In the genomic region with DNA sequence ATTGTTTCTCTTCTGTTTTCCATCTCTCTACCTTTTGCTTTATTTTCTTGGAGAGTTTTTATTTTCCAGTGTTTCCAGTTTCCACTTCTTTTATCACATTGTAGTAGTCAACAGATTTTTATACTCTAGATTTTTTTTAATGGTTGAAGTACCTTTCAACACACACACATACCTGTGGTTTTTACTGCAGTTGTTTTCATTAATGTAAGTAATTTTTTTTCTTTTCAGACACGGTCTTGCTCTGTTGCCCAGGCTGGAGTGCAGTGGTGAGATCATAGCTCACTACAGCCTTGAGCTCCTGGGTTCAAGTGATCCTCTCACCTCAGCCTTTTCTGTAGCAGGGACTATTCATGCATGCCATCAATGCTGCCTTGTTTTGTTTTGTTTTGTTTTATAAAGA, we compare ENCODE assay signal across 20 cellular contexts.
DNase-seq lines count a peak whose midpoint lies in the region; ATAC-seq and TF ChIP-seq lines count a peak whose summit lies in the region.
"Had no signal": no experiment of that assay in that cellular context is flagged by ENCODE, and none has a peak within 500 bp of the region (broad histone marks: within the 10 kb centered on the region; RNA-seq: fewer than 3 reads in every experiment).

No MANE protein-coding gene starts in this region.

- H3K9me3 ChIP-seq in CD4-positive, alpha-beta memory T cell (ENCODE audit: control insufficient read depth in 1 of 2, low read length in 2 of 2) = no peaks in the 10 kb centered on the region

- no peaks in the 10 kb centered on the region for H3K27me3 ChIP-seq in CD4-positive, alpha-beta memory T cell (ENCODE audit: insufficient read depth, low read length)
- H3K27me3 ChIP-seq: BLaER1 treated with 17β-estradiol and CSF1 and Interleukin-3, amounts not matched to agents 10 nM and 100 nM had no signal

- no peaks in the 10 kb centered on the region; the same call in 1 of the 2 replicates for H3K4me1 Mint-ChIP-seq in WTC11
- H3K4me1 Mint-ChIP-seq in MCF 10A (ENCODE audit: insufficient read depth, unreplicated experiment) = no peaks in the 10 kb centered on the region
- no peaks in the 10 kb centered on the region for H3K4me1 Mint-ChIP-seq in CD4-positive, alpha-beta memory T cell
- H3K4me1 Mint-ChIP-seq: CD8-positive, alpha-beta memory T cell had no signal

- ATAC-seq in WTC11 = no peak
- ATAC-seq: GM12878, HCT116 had no signal

- BruUV-seq in MCF 10A (replicated peaks; lab: Mats Ljungman, UMichigan) = no TSS peak

- POLR2A ChIA-PET in WTC11 (lab: Charles Lee) = no interaction called here
- POLR2A ChIA-PET in MCF 10A (lab: Yijun Ruan, JAX) = interaction anchor here (1.0 kb wide), 1 partner anchor 14 kb away, joined by 3 read pairs; no protein-coding TSS in a partner anchor
- POLR2A ChIA-PET in CD4-positive, alpha-beta memory T cell (lab: Charles Lee; ENCODE audit: partially characterized antibody) = no interaction called here

- no peaks in the 10 kb centered on the region for H3K4me1 ChIP-seq in CD4-positive, alpha-beta memory T cell (ENCODE audit: insufficient read depth, low read length)
- H3K4me1 ChIP-seq: BLaER1 treated with 17β-estradiol and CSF1 and Interleukin-3, amounts not matched to agents 10 nM and 100 nM had no signal

- H3K9me3 Mint-ChIP-seq in WTC11 = no peaks in the 10 kb centered on the region
- peaks cover 7% of the 10 kb centered on the region for H3K9me3 Mint-ChIP-seq in MCF 10A (ENCODE audit: unreplicated experiment)
- H3K9me3 Mint-ChIP-seq in CD4-positive, alpha-beta memory T cell = peaks cover 0 to 49% (median 29%) of the 10 kb centered on the region in 8 donors

- intact Hi-C loops in MCF 10A (cut with micrococcal nuclease) = no loop called here
- intact Hi-C loops in CD4-positive, alpha-beta memory T cell (cut with micrococcal nuclease) = no loop called here

- no peaks in the 10 kb centered on the region for H3K36me3 Mint-ChIP-seq in WTC11
- no peaks in the 10 kb centered on the region for H3K36me3 Mint-ChIP-seq in MCF 10A (ENCODE audit: insufficient read depth, unreplicated experiment)
- no peaks in the 10 kb centered on the region for H3K36me3 Mint-ChIP-seq in CD4-positive, alpha-beta memory T cell
- H3K36me3 Mint-ChIP-seq: CD8-positive, alpha-beta memory T cell had no signal

- H3K27ac ChIP-seq in CD4-positive, alpha-beta memory T cell (ENCODE audit: low read depth, low read length) = no peak overlapping the region
- H3K27ac ChIP-seq: BLaER1 treated with 17β-estradiol and CSF1 and Interleukin-3, amounts not matched to agents 10 nM and 100 nM; HL-60; KMS-11 had no signal

- no peaks in the 10 kb centered on the region for H3K36me3 ChIP-seq in CD4-positive, alpha-beta memory T cell (ENCODE audit: insufficient read depth, low read length)
- H3K36me3 ChIP-seq: BLaER1 treated with 17β-estradiol and CSF1 and Interleukin-3, amounts not matched to agents 10 nM and 100 nM had no signal

- H3K27ac Mint-ChIP-seq in WTC11 (0 out of 2 replicates have a peak overlapping the region, but pooled peaks have one; percentile 19), MCF 10A (ENCODE audit: low read depth, unreplicated experiment) (no peak overlapping the region)
- peak overlapping the region in 1 of 7 donors; percentile 25 for H3K27ac Mint-ChIP-seq in CD4-positive, alpha-beta memory T cell

- no peaks in the 10 kb centered on the region for H3K27me3 Mint-ChIP-seq in WTC11 (ENCODE audit: low read depth)
- no peaks in the 10 kb centered on the region for H3K27me3 Mint-ChIP-seq in MCF 10A (ENCODE audit: insufficient read depth, unreplicated experiment)
- no peaks in the 10 kb centered on the region for H3K27me3 Mint-ChIP-seq in CD4-positive, alpha-beta memory T cell

- TF ChIP-seq CTCF in WTC11 (IDR thresholded peaks at IDR 0.05) (no peak), MCF 10A (IDR thresholded peaks at IDR 0.05; ENCODE audit: unreplicated experiment) (no peak)

- DNase-seq in EL (peak; percentile 7), WTC11 (ENCODE audit: low spot score) (no peak), glomerular visceral epithelial cell (ENCODE audit: extremely low spot score) (peak; percentile 47), renal cortical epithelial cell (ENCODE audit: low read depth) (peak; percentile 49), MCF 10A (ENCODE audit: unreplicated experiment) (no peak), Ammon's horn (ENCODE audit: low spot score) (no peak), NCI-H1417 (lab: John Stamatoyannopoulos, UW) (no peak)
- DNase-seq in CD4-positive, alpha-beta memory T cell = no peak
- DNase-seq: ACHN; AML-193; CD8-positive, alpha-beta memory T cell; COR-L47; GF-D8; GOT3; H7 had no signal

- H3K4me3 ChIP-seq in CD4-positive, alpha-beta memory T cell (ENCODE audit: low read length in 2 of 2) = no peak overlapping the region
- H3K4me3 ChIP-seq: BLaER1 treated with 17β-estradiol and CSF1 and Interleukin-3, amounts not matched to agents 10 nM and 100 nM; GM12878 had no signal

- CTCF ChIA-PET in WTC11 (lab: Charles Lee) (no interaction called here), MCF 10A (lab: Yijun Ruan, JAX) (no interaction called here)
- CTCF ChIA-PET in CD4-positive, alpha-beta memory T cell (lab: Charles Lee; ENCODE audit: partially characterized antibody) = no interaction called here

- no peak overlapping the region for H3K4me3 Mint-ChIP-seq in WTC11
- H3K4me3 Mint-ChIP-seq in MCF 10A (ENCODE audit: unreplicated experiment) = no peak overlapping the region
- no peak overlapping the region for H3K4me3 Mint-ChIP-seq in CD4-positive, alpha-beta memory T cell
- H3K4me3 Mint-ChIP-seq: CD8-positive, alpha-beta memory T cell had no signal

TF ChIP-seq in WTC11, 78 proteins besides CTCF, POLR2A, EP300 and RAD21:
- no peak for TF ChIP-seq ESRRA (CRISPR knock-in tag; IDR thresholded peaks at IDR 0.05; ENCODE audit: borderline replicate concordance)
- TF ChIP-seq, protein P1, sequence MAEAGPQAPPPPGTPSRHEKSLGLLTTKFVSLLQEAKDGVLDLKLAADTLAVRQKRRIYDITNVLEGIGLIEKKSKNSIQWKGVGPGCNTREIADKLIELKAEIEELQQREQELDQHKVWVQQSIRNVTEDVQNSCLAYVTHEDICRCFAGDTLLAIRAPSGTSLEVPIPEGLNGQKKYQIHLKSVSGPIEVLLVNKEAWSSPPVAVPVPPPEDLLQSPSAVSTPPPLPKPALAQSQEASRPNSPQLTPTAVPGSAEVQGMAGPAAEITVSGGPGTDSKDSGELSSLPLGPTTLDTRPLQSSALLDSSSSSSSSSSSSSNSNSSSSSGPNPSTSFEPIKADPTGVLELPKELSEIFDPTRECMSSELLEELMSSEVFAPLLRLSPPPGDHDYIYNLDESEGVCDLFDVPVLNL (CRISPR knock-in tag; IDR thresholded peaks at IDR 0.05; ENCODE audit: borderline replicate concordance, low read depth) = no peak
- no peak for TF ChIP-seq ZNF219 (CRISPR knock-in tag; IDR thresholded peaks at IDR 0.05; ENCODE audit: borderline replicate concordance)
- TF ChIP-seq MXD4 (CRISPR knock-in tag; IDR thresholded peaks at IDR 0.05; ENCODE audit: borderline replicate concordance) = no peak
- no peak for TF ChIP-seq FOXJ3 (CRISPR knock-in tag; IDR thresholded peaks at IDR 0.05; ENCODE audit: borderline replicate concordance)
- TF ChIP-seq, protein P2, sequence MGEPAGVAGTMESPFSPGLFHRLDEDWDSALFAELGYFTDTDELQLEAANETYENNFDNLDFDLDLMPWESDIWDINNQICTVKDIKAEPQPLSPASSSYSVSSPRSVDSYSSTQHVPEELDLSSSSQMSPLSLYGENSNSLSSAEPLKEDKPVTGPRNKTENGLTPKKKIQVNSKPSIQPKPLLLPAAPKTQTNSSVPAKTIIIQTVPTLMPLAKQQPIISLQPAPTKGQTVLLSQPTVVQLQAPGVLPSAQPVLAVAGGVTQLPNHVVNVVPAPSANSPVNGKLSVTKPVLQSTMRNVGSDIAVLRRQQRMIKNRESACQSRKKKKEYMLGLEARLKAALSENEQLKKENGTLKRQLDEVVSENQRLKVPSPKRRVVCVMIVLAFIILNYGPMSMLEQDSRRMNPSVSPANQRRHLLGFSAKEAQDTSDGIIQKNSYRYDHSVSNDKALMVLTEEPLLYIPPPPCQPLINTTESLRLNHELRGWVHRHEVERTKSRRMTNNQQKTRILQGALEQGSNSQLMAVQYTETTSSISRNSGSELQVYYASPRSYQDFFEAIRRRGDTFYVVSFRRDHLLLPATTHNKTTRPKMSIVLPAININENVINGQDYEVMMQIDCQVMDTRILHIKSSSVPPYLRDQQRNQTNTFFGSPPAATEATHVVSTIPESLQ (CRISPR knock-in tag; IDR thresholded peaks at IDR 0.05) = no peak
- TF ChIP-seq ZNF263 (CRISPR knock-in tag; IDR thresholded peaks at IDR 0.05; ENCODE audit: low read depth) = no peak
- TF ChIP-seq SOX15 (CRISPR knock-in tag; IDR thresholded peaks at IDR 0.05) = no peak
- TF ChIP-seq, protein P3, sequence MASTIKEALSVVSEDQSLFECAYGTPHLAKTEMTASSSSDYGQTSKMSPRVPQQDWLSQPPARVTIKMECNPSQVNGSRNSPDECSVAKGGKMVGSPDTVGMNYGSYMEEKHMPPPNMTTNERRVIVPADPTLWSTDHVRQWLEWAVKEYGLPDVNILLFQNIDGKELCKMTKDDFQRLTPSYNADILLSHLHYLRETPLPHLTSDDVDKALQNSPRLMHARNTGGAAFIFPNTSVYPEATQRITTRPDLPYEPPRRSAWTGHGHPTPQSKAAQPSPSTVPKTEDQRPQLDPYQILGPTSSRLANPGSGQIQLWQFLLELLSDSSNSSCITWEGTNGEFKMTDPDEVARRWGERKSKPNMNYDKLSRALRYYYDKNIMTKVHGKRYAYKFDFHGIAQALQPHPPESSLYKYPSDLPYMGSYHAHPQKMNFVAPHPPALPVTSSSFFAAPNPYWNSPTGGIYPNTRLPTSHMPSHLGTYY (CRISPR knock-in tag; IDR thresholded peaks at IDR 0.05) = no peak
- no peak for TF ChIP-seq HMGA2 (CRISPR knock-in tag; IDR thresholded peaks at IDR 0.05)

Comparison
In these comparisons a context has a peak if more than half of its experiments do, and no peak if none do; other contexts are left out.
1. DNase-seq: peak in EL (single experiment), glomerular visceral epithelial cell (single experiment) and renal cortical epithelial cell (single experiment); none in WTC11 (single experiment), MCF 10A (single experiment), Ammon's horn (single experiment), NCI-H1417 (0 of 3) and CD4-positive, alpha-beta memory T cell (0 of 5).